Comparison of ENCODE assay signal across 9 cellular contexts in genomic region chr6:168851460-168852103, GRCh38.
DNase-seq lines count a peak whose midpoint lies in the region; ATAC-seq lines count a peak whose summit lies in the region.
"Had no signal": no experiment of that assay in that cellular context is flagged by ENCODE, and none has a peak within 500 bp of the region (broad histone marks: within the 10 kb centered on the region; RNA-seq: fewer than 3 reads in every experiment).

No MANE protein-coding gene starts in this region.

- ATAC-seq in sciatic nerve (peak; percentile 65), GM21576 (IDR thresholded peaks at IDR 0.05; ENCODE audit: unreplicated experiment) (no peak)
- ATAC-seq: HCT116 had no signal

- peak; percentile 31 for DNase-seq in EH (ENCODE audit: low read depth)
- DNase-seq in NCI-H774 (lab: John Stamatoyannopoulos, UW): peak; percentile 34
- peak; percentile 44 for DNase-seq in fibroblast of peridontal ligament (ENCODE audit: extremely low read depth)
- DNase-seq in sciatic nerve (ENCODE audit: low spot score): no peak
- no peak for DNase-seq in GDM1 (lab: John Stamatoyannopoulos, UW)
- DNase-seq in activated effector memory CD4-positive, alpha-beta T cell treated with Interleukin-2 at 50 U/mL for 16 hours: no peak
- DNase-seq: activated naive CD4-positive, alpha-beta T cell treated with anti-CD3 and anti-CD28 coated beads for 36 hours had no signal

- intact Hi-C loops in sciatic nerve (cut with DNase I): no loop called here

Comparison
In these comparisons a context has a peak if more than half of its experiments do, and no peak if none do; other contexts are left out.
1. DNase-seq: peak in EH (single experiment), NCI-H774 (single experiment) and fibroblast of peridontal ligament (single experiment); none in sciatic nerve (single experiment), GDM1 (single experiment) and activated effector memory CD4-positive, alpha-beta T cell treated with Interleukin-2 at 50 U/mL for 16 hours (single experiment).